ENCODE assay signal across 8 cellular contexts in genomic region chr9:97710356-97711222, GRCh38. TPM values are rescaled to one million over a fixed set of nuclear protein-coding genes. Genes with fewer than 3 reads are reported as not detected.
DNase-seq lines count a peak whose midpoint lies in the region; ATAC-seq and TF ChIP-seq lines count a peak whose summit lies in the region.

No MANE protein-coding gene starts in this region.

- H3K4me1 ChIP-seq in H9 (ENCODE audit: insufficient read depth, low read length) = peaks cover 2% of the 10 kb centered on the region; the same call in 1 of the 2 replicates

- TF ChIP-seq CTCF in H9 (conservative IDR thresholded peaks at IDR 0.05) = peak; percentile 86
- peak; percentile 82 for TF ChIP-seq CTCF in MCF 10A (IDR thresholded peaks at IDR 0.05; ENCODE audit: unreplicated experiment)

- no peaks in the 10 kb centered on the region for H3K36me3 Mint-ChIP-seq in H9 (ENCODE audit: insufficient read depth in 1 of 3, low read depth in 3 of 3)
- no peaks in the 10 kb centered on the region for H3K36me3 Mint-ChIP-seq in MCF 10A (ENCODE audit: insufficient read depth, unreplicated experiment)

- no peak overlapping the region for H3T11ph ChIP-seq in H9 (ENCODE audit: low read length)

- H2BK5ac ChIP-seq in H9 (ENCODE audit: insufficient read length, low read length) = no peak overlapping the region

- no peak overlapping the region for H2BK15ac ChIP-seq in H9 (ENCODE audit: low read depth, low read length)

- no peak overlapping the region for H3K9ac ChIP-seq in H9 (ENCODE audit: extremely low read depth, insufficient read length, low read length)

- no peak overlapping the region for H4K5ac ChIP-seq in H9 (ENCODE audit: insufficient read length, low read depth, low read length)

- H3K23me2 ChIP-seq in H9 (ENCODE audit: insufficient read length, low read depth, low read length, poor library complexity, severe bottlenecking) = no peaks in the 10 kb centered on the region

- no peak overlapping the region for H2BK12ac ChIP-seq in H9 (ENCODE audit: insufficient read length, low read depth, low read length)

- BruUV-seq in MCF 10A (replicated peaks; lab: Mats Ljungman, UMichigan) = no TSS peak

- H3K27me3 ChIP-seq in H9 (ENCODE audit: insufficient read depth, low read length) = no peaks in the 10 kb centered on the region

- no peak overlapping the region for H2BK120ac ChIP-seq in H9 (ENCODE audit: low read depth, low read length, poor library complexity, severe bottlenecking)

- H2BK20ac ChIP-seq in H9 (ENCODE audit: low read depth, low read length, poor library complexity, severe bottlenecking) = no peak overlapping the region

- H3K23ac ChIP-seq in H9 (ENCODE audit: insufficient read length, low read depth, low read length) = no peak overlapping the region

- H3K56ac ChIP-seq in H9 (ENCODE audit: insufficient read length, low read depth, low read length) = no peak overlapping the region

- POLR2A ChIA-PET in MCF 10A (lab: Yijun Ruan, JAX) = no interaction called here

- H3K14ac ChIP-seq in H9 (ENCODE audit: insufficient read depth, low read length) = no peak overlapping the region

- H2AFZ ChIP-seq in H9 (ENCODE audit: low read length) = no peak overlapping the region

- H3K27me3 Mint-ChIP-seq in H9 (ENCODE audit: low read depth) (peaks cover 32% of the 10 kb centered on the region), MCF 10A (ENCODE audit: insufficient read depth, unreplicated experiment) (no peaks in the 10 kb centered on the region)

- H3K4ac ChIP-seq in H9 (ENCODE audit: low read depth, low read length) = no peak overlapping the region

- H3K27ac Mint-ChIP-seq in H9 = no peak overlapping the region
- H3K27ac Mint-ChIP-seq in MCF 10A (ENCODE audit: low read depth, unreplicated experiment) = no peak overlapping the region

- peak overlapping the region; percentile 79 for H3K4me2 ChIP-seq in H9 (ENCODE audit: insufficient read depth, insufficient read length, low read length)

- H4K8ac ChIP-seq in H9 (replicated peaks; ENCODE audit: insufficient read length, low read depth, low read length) = no peak overlapping the region

- H3K18ac ChIP-seq in H9 (ENCODE audit: insufficient read length, low read depth, low read length) = no peak overlapping the region

- H4K91ac ChIP-seq in H9 (ENCODE audit: insufficient read length, low read depth, low read length) = no peak overlapping the region

- no peak overlapping the region for H2AK5ac ChIP-seq in H9 (ENCODE audit: insufficient read length, low read length)

- intact Hi-C loops in MCF 10A (cut with micrococcal nuclease) = loop anchor here (1.0 to 5.0 kb wide), 3 partner anchors 92 to 244 kb away; no protein-coding TSS in a partner anchor

- H3K79me1 ChIP-seq in H9 (ENCODE audit: insufficient read depth, low read depth, low read length, poor library complexity, severe bottlenecking) = no peaks in the 10 kb centered on the region

- peaks cover 15 to 20% of the 10 kb centered on the region in 2 experiments for H3K4me1 Mint-ChIP-seq in H9
- H3K4me1 Mint-ChIP-seq in MCF 10A (ENCODE audit: insufficient read depth, unreplicated experiment) = peaks cover 24% of the 10 kb centered on the region

- no peak overlapping the region for H3K27ac ChIP-seq in H9 (ENCODE audit: insufficient read length, low read depth, low read length)

- WGBS in H9 (ENCODE audit: extremely low coverage, insufficient read length, low lambda C conversion rate) = no CpG with 5 or more reads among the region's 9 CpGs

- H3K9me3 ChIP-seq in H9 (ENCODE audit: control insufficient read depth, low read depth, low read length) = no peaks in the 10 kb centered on the region

- peak; percentile 40 for DNase-seq in DMS79 treated with DMSO at 0.1 percent for 48 hours (lab: John Stamatoyannopoulos, UW)
- peak; percentile 67 for DNase-seq in H9
- peak; percentile 46 for DNase-seq in NCI-H1694 (lab: John Stamatoyannopoulos, UW)
- DNase-seq in T-helper 1 cell = peak in 4 of 5 donors; percentile 21 to 63 (median 36)
- peak; percentile 75 for DNase-seq in MCF 10A (ENCODE audit: unreplicated experiment)
- DNase-seq in iPS-NIHi7 (ENCODE audit: extremely low spot score) = peak; percentile 84
- DNase-seq in stimulated activated CD4-positive, alpha-beta T cell treated with anti-CD3 and anti-CD28 coated beads, Interleukin-12 subunit alpha, Interleukin-12 subunit beta, amount 100 ng/mL, for 48 hours (ENCODE audit: low read depth in 2 of 3, low spot score in 1 of 3) = peak in 2 of 3 donors; percentile 6 to 53

- ATAC-seq in HG03108 (IDR thresholded peaks at IDR 0.05; ENCODE audit: unreplicated experiment) = no peak

- H3K4me3 Mint-ChIP-seq in H9 (no peak overlapping the region), MCF 10A (ENCODE audit: unreplicated experiment) (no peak overlapping the region)

- CTCF ChIA-PET in MCF 10A (lab: Yijun Ruan, JAX) = interaction anchor here (0.6 to 6.2 kb wide), 5 partner anchors 26 to 234 kb away, joined by 3 to 101 read pairs (median 3); no protein-coding TSS in a partner anchor

- no peaks in the 10 kb centered on the region for H4K20me1 ChIP-seq in H9 (ENCODE audit: control insufficient read depth, insufficient read depth, insufficient read length)

- no peaks in the 10 kb centered on the region for H3K79me2 ChIP-seq in H9 (ENCODE audit: insufficient read depth, low read length)

- no peaks in the 10 kb centered on the region for H3K9me3 Mint-ChIP-seq in H9
- H3K9me3 Mint-ChIP-seq in MCF 10A (ENCODE audit: unreplicated experiment) = no peaks in the 10 kb centered on the region

RNA-seq across cellular contexts. Expression of gene XPA, which starts 13.4 kb away (rescaled TPM):
- total RNA-seq in H9 (2021) (6.1 and 6.6 TPM in 2 replicates), MCF 10A (2022) (11.8 and 12.3 TPM in 2 replicates)

Comparison
In these comparisons a context has a peak if more than half of its experiments do, and no peak if none do; other contexts are left out.
1. DNase-seq: peak in every context shown above with its lines; median percentile 84 in iPS-NIHi7; 75 in MCF 10A; 67 in H9; 46 in NCI-H1694; 40 in DMS79 treated with DMSO at 0.1 percent for 48 hours; 36 in T-helper 1 cell; 30 in stimulated activated CD4-positive, alpha-beta T cell treated with anti-CD3 and anti-CD28 coated beads, Interleukin-12 subunit alpha, Interleukin-12 subunit beta, amount 100 ng/mL, for 48 hours.